Comparison of ENCODE assay signal across 10 cellular contexts in genomic region chr22:30453731-30454510, GRCh38. TPM values are rescaled to one million over a fixed set of nuclear protein-coding genes. Genes with fewer than 3 reads are reported as not detected.
A peak's percentile ranks its signal among the peaks of the same experiment; 100 is the strongest.
DNase-seq lines count a peak whose midpoint lies in the region; ATAC-seq and TF ChIP-seq lines count a peak whose summit lies in the region.
"Had no signal": no experiment of that assay in that cellular context is flagged by ENCODE, and none has a peak within 500 bp of the region (broad histone marks: within the 10 kb centered on the region; RNA-seq: fewer than 3 reads in every experiment).

No MANE protein-coding gene starts in this region.

- H3K9me3 ChIP-seq in cardiac muscle cell (ENCODE audit: low read depth) (no peaks in the 10 kb centered on the region), left ventricle myocardium inferior (replicated peaks) (no peaks in the 10 kb centered on the region)
- H3K9me3 ChIP-seq: pancreas had no signal

- no peak for ATAC-seq in stimulated activated memory B cell treated with anti-CD40 and anti-IgM and Interleukin-4, amounts not matched to agents 10 μg/mL and 1 μg/mL and 100 μg/mL, for 72 hours
- no peak for ATAC-seq in GM19324 (IDR thresholded peaks at IDR 0.05; ENCODE audit: low FRiP score, unreplicated experiment)
- ATAC-seq: pancreas had no signal

- TF ChIP-seq CTCF in cardiac muscle cell (IDR thresholded peaks at IDR 0.05; ENCODE audit: low read depth, low read length) (no peak), left ventricle myocardium inferior (IDR thresholded peaks at IDR 0.05; ENCODE audit: borderline replicate concordance) (no peak), GM10266 (IDR thresholded peaks at IDR 0.05; ENCODE audit: control insufficient read depth, insufficient read depth, low read depth, missing control alignments) (no peak)

- H3K4me1 ChIP-seq in cardiac muscle cell (ENCODE audit: low read depth) (no peaks in the 10 kb centered on the region), left ventricle myocardium inferior (no peaks in the 10 kb centered on the region)
- H3K4me1 ChIP-seq: pancreas had no signal

- no peaks in the 10 kb centered on the region for H3K27me3 ChIP-seq in cardiac muscle cell
- H3K27me3 ChIP-seq in left ventricle myocardium inferior (ENCODE audit: low read depth) = peaks cover 57% of the 10 kb centered on the region
- H3K27me3 ChIP-seq: pancreas had no signal

- H3K4me3 ChIP-seq in cardiac muscle cell (no peak overlapping the region), left ventricle myocardium inferior (no peak overlapping the region)
- H3K4me3 ChIP-seq: pancreas had no signal

- H3K9me3 Mint-ChIP-seq in stimulated activated memory B cell treated with anti-CD40 and anti-IgM and Interleukin-4, amounts not matched to agents 10 μg/mL and 1 μg/mL and 100 μg/mL, for 72 hours = no peaks in the 10 kb centered on the region

- H3K27ac Mint-ChIP-seq in stimulated activated memory B cell treated with anti-CD40 and anti-IgM and Interleukin-4, amounts not matched to agents 10 μg/mL and 1 μg/mL and 100 μg/mL, for 72 hours = no peak overlapping the region

- H3K27me3 Mint-ChIP-seq in stimulated activated memory B cell treated with anti-CD40 and anti-IgM and Interleukin-4, amounts not matched to agents 10 μg/mL and 1 μg/mL and 100 μg/mL, for 72 hours = peaks cover 70% of the 10 kb centered on the region

- no peaks in the 10 kb centered on the region for H3K36me3 ChIP-seq in cardiac muscle cell
- no peaks in the 10 kb centered on the region for H3K36me3 ChIP-seq in left ventricle myocardium inferior
- H3K36me3 ChIP-seq: pancreas had no signal

- no peak overlapping the region for H3K27ac ChIP-seq in cardiac muscle cell
- H3K27ac ChIP-seq in left ventricle myocardium inferior (replicated peaks) = no peak overlapping the region
- H3K27ac ChIP-seq: pancreas had no signal

- no peaks in the 10 kb centered on the region for H3K36me3 Mint-ChIP-seq in stimulated activated memory B cell treated with anti-CD40 and anti-IgM and Interleukin-4, amounts not matched to agents 10 μg/mL and 1 μg/mL and 100 μg/mL, for 72 hours
- H3K36me3 Mint-ChIP-seq: IgD-negative memory B cell had no signal

- DNase-seq in cardiac muscle cell (ENCODE audit: low read depth in 1 of 2, low spot score in 1 of 2) (peak; percentile 14 to 51), left ventricle myocardium inferior (no peak), NCI-H69 (lab: John Stamatoyannopoulos, UW) (peak; percentile 60), cerebellar cortex (ENCODE audit: low spot score) (peak; percentile 44), LoVo (ENCODE audit: low spot score) (no peak), GM10266 (ENCODE audit: extremely low spot score) (no peak)
- DNase-seq: pancreas had no signal

- H3K4me3 Mint-ChIP-seq in stimulated activated memory B cell treated with anti-CD40 and anti-IgM and Interleukin-4, amounts not matched to agents 10 μg/mL and 1 μg/mL and 100 μg/mL, for 72 hours = no peak overlapping the region
- H3K4me3 Mint-ChIP-seq: IgD-negative memory B cell had no signal

- intact Hi-C loops in left ventricle myocardium inferior (cut with micrococcal nuclease) = no loop called here

- H3K4me1 Mint-ChIP-seq in stimulated activated memory B cell treated with anti-CD40 and anti-IgM and Interleukin-4, amounts not matched to agents 10 μg/mL and 1 μg/mL and 100 μg/mL, for 72 hours = no peaks in the 10 kb centered on the region
- H3K4me1 Mint-ChIP-seq: IgD-negative memory B cell had no signal

RNA-seq across cellular contexts. Expression of gene SEC14L3, which starts 17.9 kb away (rescaled TPM):
- total RNA-seq in cardiac muscle cell (not detected in 2 replicates), left ventricle myocardium inferior (not detected)
- polyA plus RNA-seq in cardiac muscle cell = not detected in 2 replicates
- total RNA-seq: pancreas had no signal
- polyA plus RNA-seq: IgD-negative memory B cell had no signal

RNA-seq across cellular contexts. Expression of gene MTFP1, which starts 28.4 kb away (rescaled TPM):
- 39.3 and 73.4 TPM in 2 replicates for total RNA-seq in cardiac muscle cell
- 64.8 and 100.0 TPM in 2 replicates for polyA plus RNA-seq in cardiac muscle cell
- total RNA-seq in left ventricle myocardium inferior = 19.7 TPM

RNA-seq across cellular contexts. Expression of gene SEC14L4, which starts 51.6 kb away (rescaled TPM):
- total RNA-seq in cardiac muscle cell = 0.33 TPM in 1 of 2 replicates, not detected in the other
- polyA plus RNA-seq in cardiac muscle cell = 0.09 TPM in 1 of 2 replicates, not detected in the other
- 0.11 TPM for total RNA-seq in left ventricle myocardium inferior
- polyA plus RNA-seq: IgD-negative memory B cell had no signal

RNA-seq across cellular contexts. Expression of gene SEC14L2, which starts 57.1 kb away (rescaled TPM):
- total RNA-seq in cardiac muscle cell (2.2 and 2.9 TPM in 2 replicates), left ventricle myocardium inferior (1.2 TPM)
- polyA plus RNA-seq in cardiac muscle cell = 11.2 and 13.9 TPM in 2 replicates

Comparison
In these comparisons a context has a peak if more than half of its experiments do, and no peak if none do; other contexts are left out.
1. DNase-seq: peak in cardiac muscle cell (2 of 2), NCI-H69 (single experiment) and cerebellar cortex (single experiment); none in left ventricle myocardium inferior (single experiment), LoVo (single experiment) and GM10266 (single experiment).